In the genomic region with DNA sequence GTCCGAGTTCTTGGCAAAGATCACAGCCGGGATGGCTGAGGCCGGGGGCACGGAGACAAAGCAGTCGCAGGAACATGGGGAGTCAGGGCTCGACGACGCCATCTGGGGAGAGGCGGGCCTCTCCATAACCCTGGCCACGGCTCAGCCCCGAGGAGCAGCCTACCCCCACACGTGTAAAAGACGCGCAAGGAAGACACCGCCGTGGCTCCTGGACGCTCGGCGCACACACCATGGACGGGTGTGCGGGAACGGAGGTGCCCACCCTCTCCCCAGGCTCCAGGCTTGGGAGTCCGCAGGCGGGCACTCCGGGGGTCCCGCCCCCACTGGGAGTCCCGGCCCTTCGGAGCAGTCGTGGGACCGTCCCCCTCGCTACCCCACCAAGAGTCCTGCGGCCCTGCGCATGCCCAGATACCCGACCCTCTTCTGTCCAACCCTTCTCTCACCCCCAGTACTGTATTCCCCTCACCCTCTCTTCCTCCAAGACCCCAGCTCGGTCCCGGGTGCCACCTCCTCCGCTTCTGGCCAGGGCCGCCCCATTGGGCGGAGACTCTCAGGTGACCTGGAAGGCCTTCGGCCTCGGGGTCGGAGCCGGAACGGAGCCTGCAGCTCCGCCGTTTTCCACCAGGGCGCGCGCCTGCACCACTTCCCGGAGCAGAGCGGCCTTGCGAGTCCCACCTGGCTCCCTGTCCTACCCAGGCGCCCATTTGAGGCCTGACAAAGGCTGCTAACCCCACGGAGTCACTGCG, we compare ENCODE assay signal across 8 cellular contexts. TPM values are rescaled to one million over a fixed set of nuclear protein-coding genes. Genes with fewer than 3 reads are reported as not detected.
A peak's percentile ranks its signal among the peaks of the same experiment; 100 is the strongest.
DNase-seq lines count a peak whose midpoint lies in the region; ATAC-seq lines count a peak whose summit lies in the region.

A gene (minus strand): TSS at position 532 of the 746 bp plus-strand sequence. CDS start 430 bp downstream, at position 102.

- no peaks in the 10 kb centered on the region for H3K36me3 ChIP-seq in endocrine pancreas (ENCODE audit: control insufficient read depth, insufficient read depth, low read length)
- peaks cover 26% of the 10 kb centered on the region for H3K36me3 ChIP-seq in mesodermal cell (ENCODE audit: control insufficient read depth, insufficient read depth, low read length)

- DNase-seq in CD1c-positive myeloid dendritic cell (ENCODE audit: extremely low spot score): peak; percentile 89
- peak; percentile 77 for DNase-seq in HS-27A (ENCODE audit: low read depth)
- DNase-seq in NOMO-1 (lab: John Stamatoyannopoulos, UW; ENCODE audit: unreplicated experiment in 2 of 2): peak; percentile 80 to 81
- DNase-seq in activated CD8-positive, alpha-beta memory T cell treated with anti-CD3 and anti-CD28 coated beads for 48 hours (ENCODE audit: low read depth in 2 of 3, low spot score in 2 of 3): peak; percentile 84 to 98 (median 94)
- peak; percentile 85 to 87 for DNase-seq in stimulated activated CD8-positive, alpha-beta memory T cell treated with anti-CD3 and anti-CD28 coated beads, Interleukin-15, amount 100 ng/mL, for 48 hours (ENCODE audit: low read depth in 2 of 2)

- H3K27ac ChIP-seq in mesodermal cell (ENCODE audit: low read depth, low read length, severe bottlenecking): no peak within 1 kb of the TSS

- no peaks in the 10 kb centered on the region for H3K9me3 ChIP-seq in endocrine pancreas (ENCODE audit: control insufficient read depth, low read length)
- H3K9me3 ChIP-seq in mesodermal cell (ENCODE audit: control insufficient read depth, low read length): no peaks in the 10 kb centered on the region

- peak within 1 kb of the TSS; percentile 19 for H3K4me3 ChIP-seq in endocrine pancreas (ENCODE audit: control insufficient read depth, insufficient read depth, low read length)
- peak within 1 kb of the TSS; percentile 67 for H3K4me3 ChIP-seq in mesodermal cell (ENCODE audit: extremely low read depth, insufficient read depth, low read length, poor library complexity, severe bottlenecking)

- ATAC-seq in GM19372 (IDR thresholded peaks at IDR 0.05; ENCODE audit: low read depth, unreplicated experiment): peak; percentile 88

- peak within 1 kb of the TSS; percentile 91 for H3K9ac ChIP-seq in endocrine pancreas (ENCODE audit: control insufficient read depth, insufficient read depth, low read length)

- no peaks in the 10 kb centered on the region for H3K27me3 ChIP-seq in endocrine pancreas (ENCODE audit: control insufficient read depth, insufficient read depth, low read length)

- H3K4me1 ChIP-seq in endocrine pancreas (ENCODE audit: control insufficient read depth, insufficient read depth, low read length) (no peaks in the 10 kb centered on the region), mesodermal cell (ENCODE audit: control insufficient read depth, insufficient read depth, low read length, poor library complexity, severe bottlenecking) (peaks cover 28% of the 10 kb centered on the region)

- 1 to 2% methylated on average over 41 to 52 of the region's 55 CpGs for WGBS in mesodermal cell (ENCODE audit: insufficient coverage in 2 of 2), 2 experiments

RNA-seq across cellular contexts. Expression of the gene that starts here (rescaled TPM):
- polyA plus RNA-seq in mesodermal cell (2013, experiment 1 of 2): 47.6 TPM
- 39.6 TPM for polyA plus RNA-seq in mesodermal cell (2013, experiment 2 of 2)
